ENCODE assay signal across 2 cellular contexts in the genomic region with DNA sequence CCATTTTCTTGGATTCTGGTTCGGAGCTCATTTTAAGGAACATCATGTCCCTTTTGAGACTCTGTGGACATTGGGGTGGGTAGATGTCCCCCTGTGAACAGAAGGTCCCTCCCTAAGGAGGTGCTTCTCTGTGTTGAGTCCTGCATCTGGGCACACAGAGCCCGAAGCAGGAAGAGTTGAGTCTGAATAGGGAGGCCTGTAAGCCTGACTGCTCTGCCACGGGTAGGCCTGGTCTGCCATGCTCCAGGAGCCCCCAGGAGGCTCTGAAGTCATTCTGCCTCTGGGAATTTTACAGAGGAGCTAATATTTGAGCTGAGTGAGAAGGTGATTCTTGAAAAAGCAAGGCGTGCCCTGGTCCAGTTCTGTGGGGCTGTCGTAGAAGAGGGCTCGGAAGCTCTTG.
TF ChIP-seq lines count a peak whose summit lies in the region.

No MANE protein-coding gene starts in this region.

TF ChIP-seq in A549, 52 proteins besides CTCF, POLR2A, EP300 and RAD21 (continued from another document):
- TF ChIP-seq, protein P1, sequence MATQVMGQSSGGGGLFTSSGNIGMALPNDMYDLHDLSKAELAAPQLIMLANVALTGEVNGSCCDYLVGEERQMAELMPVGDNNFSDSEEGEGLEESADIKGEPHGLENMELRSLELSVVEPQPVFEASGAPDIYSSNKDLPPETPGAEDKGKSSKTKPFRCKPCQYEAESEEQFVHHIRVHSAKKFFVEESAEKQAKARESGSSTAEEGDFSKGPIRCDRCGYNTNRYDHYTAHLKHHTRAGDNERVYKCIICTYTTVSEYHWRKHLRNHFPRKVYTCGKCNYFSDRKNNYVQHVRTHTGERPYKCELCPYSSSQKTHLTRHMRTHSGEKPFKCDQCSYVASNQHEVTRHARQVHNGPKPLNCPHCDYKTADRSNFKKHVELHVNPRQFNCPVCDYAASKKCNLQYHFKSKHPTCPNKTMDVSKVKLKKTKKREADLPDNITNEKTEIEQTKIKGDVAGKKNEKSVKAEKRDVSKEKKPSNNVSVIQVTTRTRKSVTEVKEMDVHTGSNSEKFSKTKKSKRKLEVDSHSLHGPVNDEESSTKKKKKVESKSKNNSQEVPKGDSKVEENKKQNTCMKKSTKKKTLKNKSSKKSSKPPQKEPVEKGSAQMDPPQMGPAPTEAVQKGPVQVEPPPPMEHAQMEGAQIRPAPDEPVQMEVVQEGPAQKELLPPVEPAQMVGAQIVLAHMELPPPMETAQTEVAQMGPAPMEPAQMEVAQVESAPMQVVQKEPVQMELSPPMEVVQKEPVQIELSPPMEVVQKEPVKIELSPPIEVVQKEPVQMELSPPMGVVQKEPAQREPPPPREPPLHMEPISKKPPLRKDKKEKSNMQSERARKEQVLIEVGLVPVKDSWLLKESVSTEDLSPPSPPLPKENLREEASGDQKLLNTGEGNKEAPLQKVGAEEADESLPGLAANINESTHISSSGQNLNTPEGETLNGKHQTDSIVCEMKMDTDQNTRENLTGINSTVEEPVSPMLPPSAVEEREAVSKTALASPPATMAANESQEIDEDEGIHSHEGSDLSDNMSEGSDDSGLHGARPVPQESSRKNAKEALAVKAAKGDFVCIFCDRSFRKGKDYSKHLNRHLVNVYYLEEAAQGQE (IDR thresholded peaks at IDR 0.05), result no peak
- TF ChIP-seq ELK1 (IDR thresholded peaks at IDR 0.05; ENCODE audit: low read depth, low read length), result no peak
- no peak for TF ChIP-seq NR3C1 (IDR thresholded peaks at IDR 0.05)
- no peak for TF ChIP-seq MAFK (IDR thresholded peaks at IDR 0.05; ENCODE audit: partially characterized antibody)
- TF ChIP-seq, protein P2, sequence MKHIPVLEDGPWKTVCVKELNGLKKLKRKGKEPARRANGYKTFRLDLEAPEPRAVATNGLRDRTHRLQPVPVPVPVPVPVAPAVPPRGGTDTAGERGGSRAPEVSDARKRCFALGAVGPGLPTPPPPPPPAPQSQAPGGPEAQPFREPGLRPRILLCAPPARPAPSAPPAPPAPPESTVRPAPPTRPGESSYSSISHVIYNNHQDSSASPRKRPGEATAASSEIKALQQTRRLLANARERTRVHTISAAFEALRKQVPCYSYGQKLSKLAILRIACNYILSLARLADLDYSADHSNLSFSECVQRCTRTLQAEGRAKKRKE (CRISPR knock-in tag; IDR thresholded peaks at IDR 0.05; ENCODE audit: low read depth), result no peak
- TF ChIP-seq NFE2L2 (conservative IDR thresholded peaks at IDR 0.05; ENCODE audit: low read length), result no peak
- TF ChIP-seq ESRRA (IDR thresholded peaks at IDR 0.05; ENCODE audit: borderline replicate concordance, low read length), result no peak
- TF ChIP-seq ZSCAN20 (CRISPR knock-in tag; IDR thresholded peaks at IDR 0.05), result no peak

TF ChIP-seq in WTC11, 78 proteins besides CTCF, POLR2A, EP300 and RAD21 (continued from another document):
- TF ChIP-seq, protein P3, sequence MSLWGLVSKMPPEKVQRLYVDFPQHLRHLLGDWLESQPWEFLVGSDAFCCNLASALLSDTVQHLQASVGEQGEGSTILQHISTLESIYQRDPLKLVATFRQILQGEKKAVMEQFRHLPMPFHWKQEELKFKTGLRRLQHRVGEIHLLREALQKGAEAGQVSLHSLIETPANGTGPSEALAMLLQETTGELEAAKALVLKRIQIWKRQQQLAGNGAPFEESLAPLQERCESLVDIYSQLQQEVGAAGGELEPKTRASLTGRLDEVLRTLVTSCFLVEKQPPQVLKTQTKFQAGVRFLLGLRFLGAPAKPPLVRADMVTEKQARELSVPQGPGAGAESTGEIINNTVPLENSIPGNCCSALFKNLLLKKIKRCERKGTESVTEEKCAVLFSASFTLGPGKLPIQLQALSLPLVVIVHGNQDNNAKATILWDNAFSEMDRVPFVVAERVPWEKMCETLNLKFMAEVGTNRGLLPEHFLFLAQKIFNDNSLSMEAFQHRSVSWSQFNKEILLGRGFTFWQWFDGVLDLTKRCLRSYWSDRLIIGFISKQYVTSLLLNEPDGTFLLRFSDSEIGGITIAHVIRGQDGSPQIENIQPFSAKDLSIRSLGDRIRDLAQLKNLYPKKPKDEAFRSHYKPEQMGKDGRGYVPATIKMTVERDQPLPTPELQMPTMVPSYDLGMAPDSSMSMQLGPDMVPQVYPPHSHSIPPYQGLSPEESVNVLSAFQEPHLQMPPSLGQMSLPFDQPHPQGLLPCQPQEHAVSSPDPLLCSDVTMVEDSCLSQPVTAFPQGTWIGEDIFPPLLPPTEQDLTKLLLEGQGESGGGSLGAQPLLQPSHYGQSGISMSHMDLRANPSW (CRISPR knock-in tag; conservative IDR thresholded peaks at IDR 0.05; ENCODE audit: low read depth), result no peak
- TF ChIP-seq RORB (CRISPR knock-in tag; IDR thresholded peaks at IDR 0.05) (no peak), PRRX2 (CRISPR knock-in tag; IDR thresholded peaks at IDR 0.05) (no peak), ZMAT4 (CRISPR knock-in tag; IDR thresholded peaks at IDR 0.05) (no peak), MXD4 (CRISPR knock-in tag; IDR thresholded peaks at IDR 0.05; ENCODE audit: borderline replicate concordance) (no peak), NR1H2 (CRISPR knock-in tag; IDR thresholded peaks at IDR 0.05) (no peak)
- TF ChIP-seq, protein P4, sequence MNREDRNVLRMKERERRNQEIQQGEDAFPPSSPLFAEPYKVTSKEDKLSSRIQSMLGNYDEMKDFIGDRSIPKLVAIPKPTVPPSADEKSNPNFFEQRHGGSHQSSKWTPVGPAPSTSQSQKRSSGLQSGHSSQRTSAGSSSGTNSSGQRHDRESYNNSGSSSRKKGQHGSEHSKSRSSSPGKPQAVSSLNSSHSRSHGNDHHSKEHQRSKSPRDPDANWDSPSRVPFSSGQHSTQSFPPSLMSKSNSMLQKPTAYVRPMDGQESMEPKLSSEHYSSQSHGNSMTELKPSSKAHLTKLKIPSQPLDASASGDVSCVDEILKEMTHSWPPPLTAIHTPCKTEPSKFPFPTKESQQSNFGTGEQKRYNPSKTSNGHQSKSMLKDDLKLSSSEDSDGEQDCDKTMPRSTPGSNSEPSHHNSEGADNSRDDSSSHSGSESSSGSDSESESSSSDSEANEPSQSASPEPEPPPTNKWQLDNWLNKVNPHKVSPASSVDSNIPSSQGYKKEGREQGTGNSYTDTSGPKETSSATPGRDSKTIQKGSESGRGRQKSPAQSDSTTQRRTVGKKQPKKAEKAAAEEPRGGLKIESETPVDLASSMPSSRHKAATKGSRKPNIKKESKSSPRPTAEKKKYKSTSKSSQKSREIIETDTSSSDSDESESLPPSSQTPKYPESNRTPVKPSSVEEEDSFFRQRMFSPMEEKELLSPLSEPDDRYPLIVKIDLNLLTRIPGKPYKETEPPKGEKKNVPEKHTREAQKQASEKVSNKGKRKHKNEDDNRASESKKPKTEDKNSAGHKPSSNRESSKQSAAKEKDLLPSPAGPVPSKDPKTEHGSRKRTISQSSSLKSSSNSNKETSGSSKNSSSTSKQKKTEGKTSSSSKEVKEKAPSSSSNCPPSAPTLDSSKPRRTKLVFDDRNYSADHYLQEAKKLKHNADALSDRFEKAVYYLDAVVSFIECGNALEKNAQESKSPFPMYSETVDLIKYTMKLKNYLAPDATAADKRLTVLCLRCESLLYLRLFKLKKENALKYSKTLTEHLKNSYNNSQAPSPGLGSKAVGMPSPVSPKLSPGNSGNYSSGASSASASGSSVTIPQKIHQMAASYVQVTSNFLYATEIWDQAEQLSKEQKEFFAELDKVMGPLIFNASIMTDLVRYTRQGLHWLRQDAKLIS (CRISPR knock-in tag; IDR thresholded peaks at IDR 0.05; ENCODE audit: borderline replicate concordance), result no peak
- TF ChIP-seq, protein P5, sequence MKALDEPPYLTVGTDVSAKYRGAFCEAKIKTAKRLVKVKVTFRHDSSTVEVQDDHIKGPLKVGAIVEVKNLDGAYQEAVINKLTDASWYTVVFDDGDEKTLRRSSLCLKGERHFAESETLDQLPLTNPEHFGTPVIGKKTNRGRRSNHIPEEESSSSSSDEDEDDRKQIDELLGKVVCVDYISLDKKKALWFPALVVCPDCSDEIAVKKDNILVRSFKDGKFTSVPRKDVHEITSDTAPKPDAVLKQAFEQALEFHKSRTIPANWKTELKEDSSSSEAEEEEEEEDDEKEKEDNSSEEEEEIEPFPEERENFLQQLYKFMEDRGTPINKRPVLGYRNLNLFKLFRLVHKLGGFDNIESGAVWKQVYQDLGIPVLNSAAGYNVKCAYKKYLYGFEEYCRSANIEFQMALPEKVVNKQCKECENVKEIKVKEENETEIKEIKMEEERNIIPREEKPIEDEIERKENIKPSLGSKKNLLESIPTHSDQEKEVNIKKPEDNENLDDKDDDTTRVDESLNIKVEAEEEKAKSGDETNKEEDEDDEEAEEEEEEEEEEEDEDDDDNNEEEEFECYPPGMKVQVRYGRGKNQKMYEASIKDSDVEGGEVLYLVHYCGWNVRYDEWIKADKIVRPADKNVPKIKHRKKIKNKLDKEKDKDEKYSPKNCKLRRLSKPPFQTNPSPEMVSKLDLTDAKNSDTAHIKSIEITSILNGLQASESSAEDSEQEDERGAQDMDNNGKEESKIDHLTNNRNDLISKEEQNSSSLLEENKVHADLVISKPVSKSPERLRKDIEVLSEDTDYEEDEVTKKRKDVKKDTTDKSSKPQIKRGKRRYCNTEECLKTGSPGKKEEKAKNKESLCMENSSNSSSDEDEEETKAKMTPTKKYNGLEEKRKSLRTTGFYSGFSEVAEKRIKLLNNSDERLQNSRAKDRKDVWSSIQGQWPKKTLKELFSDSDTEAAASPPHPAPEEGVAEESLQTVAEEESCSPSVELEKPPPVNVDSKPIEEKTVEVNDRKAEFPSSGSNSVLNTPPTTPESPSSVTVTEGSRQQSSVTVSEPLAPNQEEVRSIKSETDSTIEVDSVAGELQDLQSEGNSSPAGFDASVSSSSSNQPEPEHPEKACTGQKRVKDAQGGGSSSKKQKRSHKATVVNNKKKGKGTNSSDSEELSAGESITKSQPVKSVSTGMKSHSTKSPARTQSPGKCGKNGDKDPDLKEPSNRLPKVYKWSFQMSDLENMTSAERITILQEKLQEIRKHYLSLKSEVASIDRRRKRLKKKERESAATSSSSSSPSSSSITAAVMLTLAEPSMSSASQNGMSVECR (CRISPR knock-in tag; IDR thresholded peaks at IDR 0.05; ENCODE audit: borderline replicate concordance), result no peak
